In the genomic region with DNA sequence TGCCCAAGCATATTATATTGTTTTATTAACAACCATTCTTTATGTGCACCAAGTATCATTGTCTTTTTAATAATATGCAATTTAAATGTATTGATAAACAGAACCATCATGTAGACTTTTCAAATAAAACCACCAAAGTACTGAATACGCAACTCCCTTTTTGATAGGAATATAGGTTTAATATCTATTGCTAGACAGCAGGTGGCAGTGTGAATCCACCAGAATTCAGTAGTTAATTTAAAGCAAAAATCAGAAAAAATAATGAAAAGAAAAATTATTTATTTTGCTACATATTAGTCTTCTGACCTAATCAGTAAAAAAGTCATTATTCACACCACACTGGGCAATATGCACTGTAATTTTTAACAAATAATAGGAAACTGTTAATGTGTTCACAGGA, we compare ENCODE assay signal across 8 cellular contexts.
DNase-seq lines count a peak whose midpoint lies in the region; ATAC-seq and TF ChIP-seq lines count a peak whose summit lies in the region.

No MANE protein-coding gene starts in this region.

- no peak overlapping the region for H3K4me3 Mint-ChIP-seq in stimulated activated naive B cell treated with anti-CD40 and anti-IgM and Interleukin-4, amounts not matched to agents 10 μg/mL and 1 μg/mL and 100 μg/mL, for 72 hours

- no peak overlapping the region for H3K27ac Mint-ChIP-seq in stimulated activated naive B cell treated with anti-CD40 and anti-IgM and Interleukin-4, amounts not matched to agents 10 μg/mL and 1 μg/mL and 100 μg/mL, for 72 hours

- ATAC-seq in RWPE2 (ENCODE audit: low read depth) (no peak), GM21723 (IDR thresholded peaks at IDR 0.05; ENCODE audit: unreplicated experiment) (no peak), GM21528 (IDR thresholded peaks at IDR 0.05; ENCODE audit: low FRiP score, unreplicated experiment) (no peak)
- no peak for ATAC-seq in stimulated activated naive B cell treated with anti-CD40 and anti-IgM and Interleukin-4, amounts not matched to agents 10 μg/mL and 1 μg/mL and 100 μg/mL, for 72 hours (replicated peaks)

- H3K9me3 Mint-ChIP-seq in stimulated activated naive B cell treated with anti-CD40 and anti-IgM and Interleukin-4, amounts not matched to agents 10 μg/mL and 1 μg/mL and 100 μg/mL, for 72 hours, result no peaks in the 10 kb centered on the region

- no peaks in the 10 kb centered on the region for H3K36me3 ChIP-seq in RWPE2 (ENCODE audit: low read depth)

- no peaks in the 10 kb centered on the region for H3K4me1 Mint-ChIP-seq in stimulated activated naive B cell treated with anti-CD40 and anti-IgM and Interleukin-4, amounts not matched to agents 10 μg/mL and 1 μg/mL and 100 μg/mL, for 72 hours

- H3K4me3 ChIP-seq in GM12864 (ENCODE audit: low read depth, low read length), result no peak overlapping the region
- no peak overlapping the region for H3K4me3 ChIP-seq in RWPE2 (ENCODE audit: severe bottlenecking)

- in situ Hi-C loops in ACHN (cut with HindIII; ENCODE audit: low pct_ligation_motif_present, low pct_unique_long_range_greater_than_20kb, low sequenced_read_pairs), result no loop called here

- peaks cover 7 to 9% of the 10 kb centered on the region in 2 donors for H3K27me3 Mint-ChIP-seq in stimulated activated naive B cell treated with anti-CD40 and anti-IgM and Interleukin-4, amounts not matched to agents 10 μg/mL and 1 μg/mL and 100 μg/mL, for 72 hours

- H3K27ac ChIP-seq in RWPE2 (ENCODE audit: poor library complexity, severe bottlenecking), result no peak overlapping the region

- no peaks in the 10 kb centered on the region for H3K36me3 Mint-ChIP-seq in stimulated activated naive B cell treated with anti-CD40 and anti-IgM and Interleukin-4, amounts not matched to agents 10 μg/mL and 1 μg/mL and 100 μg/mL, for 72 hours

- H3K4me1 ChIP-seq in RWPE2 (ENCODE audit: insufficient read depth, poor library complexity, severe bottlenecking), result no peaks in the 10 kb centered on the region

- TF ChIP-seq CTCF in GM12864 (IDR thresholded peaks at IDR 0.05; ENCODE audit: low read depth, low read length, missing control alignments) (peak; percentile 18), RWPE2 (IDR thresholded peaks at IDR 0.05; ENCODE audit: poor library complexity, severe bottlenecking) (peak; percentile 83)

- H3K9me3 ChIP-seq in RWPE2 (ENCODE audit: severe bottlenecking), result no peaks in the 10 kb centered on the region

- no peaks in the 10 kb centered on the region for H3K27me3 ChIP-seq in RWPE2 (ENCODE audit: insufficient read depth, poor library complexity, severe bottlenecking)

- DNase-seq in ACHN (peak; percentile 27), GM12864 (ENCODE audit: low read depth) (no peak), RWPE2 (ENCODE audit: low spot score) (no peak), fibroblast of the conjunctiva (ENCODE audit: low read depth) (peak; percentile 31), amniotic stem cell (lab: John Stamatoyannopoulos, UW) (no peak)
- no peak for DNase-seq in stimulated activated naive B cell treated with anti-CD40 and anti-IgM and Interleukin-4, amounts not matched to agents 10 μg/mL and 1 μg/mL and 100 μg/mL, for 72 hours

Comparison
In these comparisons a context has a peak if more than half of its experiments do, and no peak if none do; other contexts are left out.
1. DNase-seq: peak in ACHN (single experiment) and fibroblast of the conjunctiva (single experiment); none in GM12864 (single experiment), RWPE2 (single experiment), stimulated activated naive B cell treated with anti-CD40 and anti-IgM and Interleukin-4, amounts not matched to agents 10 μg/mL and 1 μg/mL and 100 μg/mL, for 72 hours (single experiment) and amniotic stem cell (single experiment).